ENCODE assay signal across 25 cellular contexts in the genomic region with DNA sequence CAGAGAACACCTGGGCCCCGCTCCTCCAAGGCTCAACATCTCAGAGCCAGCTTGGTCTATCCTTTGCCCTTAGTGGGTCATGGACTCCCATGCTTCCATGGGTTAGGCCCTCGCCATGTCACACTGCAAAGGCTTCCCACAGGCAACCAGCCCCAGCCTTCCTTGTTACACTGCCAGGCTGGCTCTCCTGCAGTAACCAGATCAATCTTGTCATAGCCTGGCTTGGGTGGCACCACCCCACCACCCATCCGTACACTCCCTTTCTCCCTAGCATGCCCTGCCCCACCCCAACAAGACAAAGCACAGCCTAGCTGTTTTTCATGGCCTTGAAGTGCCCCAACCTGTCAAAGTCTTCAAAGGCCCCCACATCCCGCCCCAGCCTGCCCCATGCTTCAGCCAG. TPM values are rescaled to one million over a fixed set of nuclear protein-coding genes. Genes with fewer than 3 reads are reported as not detected.
DNase-seq lines count a peak whose midpoint lies in the region; ATAC-seq and TF ChIP-seq lines count a peak whose summit lies in the region.
"Had no signal": no experiment of that assay in that cellular context is flagged by ENCODE, and none has a peak within 500 bp of the region (broad histone marks: within the 10 kb centered on the region; RNA-seq: fewer than 3 reads in every experiment).

No MANE protein-coding gene starts in this region.

- DNase-seq in mucosa of descending colon (peak; percentile 78 to 81 (median 80)), SHP77 (lab: John Stamatoyannopoulos, UW) (no peak), foreskin keratinocyte (no peak)
- DNase-seq: ACHN; CD4-positive, alpha-beta T cell; COR-L47; DMS79; GM23248; H9; KBM-7; NCI-H1092 treated with DMSO at 0.1 percent for 48 hours; NCI-H1436 treated with DMSO at 0.1 percent for 48 hours; NCI-H2029; NCI-H2171 treated with DMSO at 0.1 percent for 48 hours; NCI-H526 had no signal

- H3K36me3 Mint-ChIP-seq in stimulated activated memory B cell treated with anti-CD40 and anti-IgM and Interleukin-4, amounts not matched to agents 10 μg/mL and 1 μg/mL and 100 μg/mL, for 72 hours: no peaks in the 10 kb centered on the region

- intact Hi-C loops in mucosa of descending colon (cut with DNase I, micrococcal nuclease): no loop called here

- no peak overlapping the region for H3K4me3 Mint-ChIP-seq in stimulated activated memory B cell treated with anti-CD40 and anti-IgM and Interleukin-4, amounts not matched to agents 10 μg/mL and 1 μg/mL and 100 μg/mL, for 72 hours
- H3K4me3 Mint-ChIP-seq: CD4-positive, alpha-beta T cell; H9 had no signal

- no peak overlapping the region for H3K4me3 ChIP-seq in HEK293 (ENCODE audit: low read depth, low read length)
- H3K4me3 ChIP-seq in esophagus (ENCODE audit: low read depth in 1 of 2, low read length in 2 of 2): no peak overlapping the region
- H3K4me3 ChIP-seq in mucosa of descending colon: no peak overlapping the region
- H3K4me3 ChIP-seq: BLaER1, GM23248, Peyer's patch had no signal

- H3K9me3 Mint-ChIP-seq in stimulated activated memory B cell treated with anti-CD40 and anti-IgM and Interleukin-4, amounts not matched to agents 10 μg/mL and 1 μg/mL and 100 μg/mL, for 72 hours: no peaks in the 10 kb centered on the region
- H3K9me3 Mint-ChIP-seq: CD4-positive, alpha-beta T cell; H9 had no signal

- no peaks in the 10 kb centered on the region for H3K36me3 ChIP-seq in HEK293 (ENCODE audit: control insufficient read depth in 2 of 2, insufficient read depth in 1 of 2, low read length in 2 of 2)
- no peaks in the 10 kb centered on the region for H3K36me3 ChIP-seq in esophagus (ENCODE audit: control insufficient read depth in 2 of 2, insufficient read depth in 2 of 2, low read length in 1 of 2)
- H3K36me3 ChIP-seq in mucosa of descending colon (ENCODE audit: low read depth): no peaks in the 10 kb centered on the region
- H3K36me3 ChIP-seq: BLaER1, Peyer's patch had no signal

- ATAC-seq in mucosa of descending colon (peak; percentile 72), GM19035 (IDR thresholded peaks at IDR 0.05; ENCODE audit: unreplicated experiment) (no peak), foreskin keratinocyte (no peak), GM21390 (IDR thresholded peaks at IDR 0.05; ENCODE audit: unreplicated experiment) (no peak)
- ATAC-seq in stimulated activated memory B cell treated with anti-CD40 and anti-IgM and Interleukin-4, amounts not matched to agents 10 μg/mL and 1 μg/mL and 100 μg/mL, for 72 hours: peak; percentile 9
- ATAC-seq: HepG2 had no signal

- WGBS in esophagus, 2 donors: 61 to 71% methylated on average over 4 of the region's 4 CpGs

- H3K27me3 ChIP-seq in esophagus (ENCODE audit: control insufficient read depth in 1 of 2, insufficient read depth in 2 of 2, low read length in 2 of 2) (no peaks in the 10 kb centered on the region), foreskin keratinocyte (no peaks in the 10 kb centered on the region)
- H3K27me3 ChIP-seq: BLaER1, Peyer's patch had no signal

- POLR2A ChIA-PET in HEK293 (lab: Yijun Ruan, JAX): no interaction called here

- CTCF ChIA-PET in HEK293 (lab: Yijun Ruan, JAX): interaction anchor here (0.7 kb wide), 1 partner anchor 12 kb away, joined by 4 read pairs; no protein-coding TSS in a partner anchor

- no peaks in the 10 kb centered on the region for H3K27me3 Mint-ChIP-seq in stimulated activated memory B cell treated with anti-CD40 and anti-IgM and Interleukin-4, amounts not matched to agents 10 μg/mL and 1 μg/mL and 100 μg/mL, for 72 hours
- H3K27me3 Mint-ChIP-seq: CD4-positive, alpha-beta T cell had no signal

- no peaks in the 10 kb centered on the region for H3K9me3 ChIP-seq in HEK293 (ENCODE audit: control insufficient read depth, insufficient read depth, low read depth, low read length)
- no peaks in the 10 kb centered on the region for H3K9me3 ChIP-seq in esophagus (ENCODE audit: control insufficient read depth in 2 of 2, insufficient read depth in 1 of 2, low read depth in 1 of 2, low read length in 1 of 2)
- no peaks in the 10 kb centered on the region for H3K9me3 ChIP-seq in mucosa of descending colon
- H3K9me3 ChIP-seq: BLaER1, Peyer's patch had no signal

- peaks cover 19% of the 10 kb centered on the region for H3K4me1 ChIP-seq in HEK293 (ENCODE audit: control insufficient read depth, insufficient read depth, low read length)
- peaks cover 7 to 40% of the 10 kb centered on the region in 2 donors for H3K4me1 ChIP-seq in esophagus (ENCODE audit: control insufficient read depth in 2 of 2, insufficient read depth in 2 of 2, low read length in 1 of 2)
- H3K4me1 ChIP-seq in mucosa of descending colon (ENCODE audit: low read depth): peaks cover 34% of the 10 kb centered on the region
- peaks cover 29% of the 10 kb centered on the region for H3K4me1 ChIP-seq in foreskin keratinocyte

- TF ChIP-seq CTCF in HEK293 (tag by site-specific recombination; IDR thresholded peaks at IDR 0.05) (no peak), mucosa of descending colon (IDR thresholded peaks at IDR 0.05) (no peak), foreskin keratinocyte (conservative IDR thresholded peaks at IDR 0.05) (no peak)

- H3K27ac Mint-ChIP-seq in stimulated activated memory B cell treated with anti-CD40 and anti-IgM and Interleukin-4, amounts not matched to agents 10 μg/mL and 1 μg/mL and 100 μg/mL, for 72 hours: no peak overlapping the region
- H3K27ac Mint-ChIP-seq: CD4-positive, alpha-beta T cell had no signal

- H3K4me1 Mint-ChIP-seq in stimulated activated memory B cell treated with anti-CD40 and anti-IgM and Interleukin-4, amounts not matched to agents 10 μg/mL and 1 μg/mL and 100 μg/mL, for 72 hours: peaks cover 13% of the 10 kb centered on the region

- H3K27ac ChIP-seq in HEK293 (ENCODE audit: extremely low read depth, low read depth, low read length): no peak overlapping the region
- H3K27ac ChIP-seq in esophagus (ENCODE audit: low read depth in 2 of 2, low read length in 1 of 2): peak overlapping the region; percentile 91 to 94
- H3K27ac ChIP-seq in foreskin keratinocyte: no peak overlapping the region
- H3K27ac ChIP-seq: 22Rv1, BLaER1, GM23248 had no signal

TF ChIP-seq in HEK293, 187 proteins besides CTCF, POLR2A, EP300 and RAD21:
- peak; percentile 73 for TF ChIP-seq KLF1 (tag by site-specific recombination; IDR thresholded peaks at IDR 0.05)
- TF ChIP-seq, protein P1, sequence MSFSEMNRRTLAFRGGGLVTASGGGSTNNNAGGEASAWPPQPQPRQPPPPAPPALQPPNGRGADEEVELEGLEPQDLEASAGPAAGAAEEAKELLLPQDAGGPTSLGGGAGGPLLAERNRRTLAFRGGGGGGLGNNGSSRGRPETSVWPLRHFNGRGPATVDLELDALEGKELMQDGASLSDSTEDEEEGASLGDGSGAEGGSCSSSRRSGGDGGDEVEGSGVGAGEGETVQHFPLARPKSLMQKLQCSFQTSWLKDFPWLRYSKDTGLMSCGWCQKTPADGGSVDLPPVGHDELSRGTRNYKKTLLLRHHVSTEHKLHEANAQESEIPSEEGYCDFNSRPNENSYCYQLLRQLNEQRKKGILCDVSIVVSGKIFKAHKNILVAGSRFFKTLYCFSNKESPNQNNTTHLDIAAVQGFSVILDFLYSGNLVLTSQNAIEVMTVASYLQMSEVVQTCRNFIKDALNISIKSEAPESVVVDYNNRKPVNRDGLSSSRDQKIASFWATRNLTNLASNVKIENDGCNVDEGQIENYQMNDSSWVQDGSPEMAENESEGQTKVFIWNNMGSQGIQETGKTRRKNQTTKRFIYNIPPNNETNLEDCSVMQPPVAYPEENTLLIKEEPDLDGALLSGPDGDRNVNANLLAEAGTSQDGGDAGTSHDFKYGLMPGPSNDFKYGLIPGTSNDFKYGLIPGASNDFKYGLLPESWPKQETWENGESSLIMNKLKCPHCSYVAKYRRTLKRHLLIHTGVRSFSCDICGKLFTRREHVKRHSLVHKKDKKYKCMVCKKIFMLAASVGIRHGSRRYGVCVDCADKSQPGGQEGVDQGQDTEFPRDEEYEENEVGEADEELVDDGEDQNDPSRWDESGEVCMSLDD (tag by site-specific recombination; IDR thresholded peaks at IDR 0.05): no peak
- TF ChIP-seq GLI2 (tag by site-specific recombination; IDR thresholded peaks at IDR 0.05; ENCODE audit: borderline replicate concordance, low read depth): no peak
- TF ChIP-seq ZSCAN23 (tag by site-specific recombination; IDR thresholded peaks at IDR 0.05): no peak
- TF ChIP-seq ZNF202 (tag by site-specific recombination; IDR thresholded peaks at IDR 0.05; ENCODE audit: borderline replicate concordance): no peak

RNA-seq across cellular contexts. Expression of a gene that starts 30.5 kb away (rescaled TPM):
- polyA plus RNA-seq in esophagus (10 to 100 TPM; 32.2 to 35.0 TPM), foreskin keratinocyte (8.8 and 10.6 TPM in 2 replicates)
- total RNA-seq in mucosa of descending colon (100 to 1,000 TPM; 141 to 645 (median 213) TPM), foreskin keratinocyte (21.6 and 32.3 TPM in 2 replicates)
- total RNA-seq: CD4-positive, alpha-beta T cell; OCI-LY7 had no signal

Comparison
In these comparisons a context has a peak if more than half of its experiments do, and no peak if none do; other contexts are left out.
1. H3K27ac ChIP-seq: peak in esophagus (2 of 2); none in HEK293 (single experiment) and foreskin keratinocyte (single experiment).
2. ATAC-seq: peak in mucosa of descending colon (single experiment) and stimulated activated memory B cell treated with anti-CD40 and anti-IgM and Interleukin-4, amounts not matched to agents 10 μg/mL and 1 μg/mL and 100 μg/mL, for 72 hours (single experiment); none in GM19035 (single experiment), foreskin keratinocyte (single experiment) and GM21390 (single experiment).
3. DNase-seq: peak in mucosa of descending colon (3 of 3); none in SHP77 (0 of 2) and foreskin keratinocyte (0 of 2).